8 cellular contexts compared by ENCODE assay signal in the genomic region with DNA sequence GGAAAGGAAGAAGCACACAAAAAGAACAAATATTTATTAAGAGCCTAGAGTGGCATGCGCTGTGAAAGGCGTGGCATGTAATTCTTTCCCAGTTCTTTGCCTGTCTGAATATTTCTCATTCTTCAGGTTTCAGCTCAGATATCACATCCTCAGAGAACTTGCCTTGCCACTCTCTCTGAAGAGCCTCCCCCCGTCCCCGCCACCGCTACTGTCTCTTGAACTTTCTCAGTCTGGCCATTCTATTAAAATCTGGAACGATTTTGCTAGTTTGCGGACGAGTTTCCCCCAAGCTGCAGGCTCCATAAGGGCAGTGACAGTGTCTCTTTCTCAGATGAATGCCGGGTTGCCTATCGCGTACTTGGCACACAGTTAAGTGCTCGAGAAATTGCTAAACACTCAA. TPM values are rescaled to one million over a fixed set of nuclear protein-coding genes. Genes with fewer than 3 reads are reported as not detected.
A peak's percentile ranks its signal among the peaks of the same experiment; 100 is the strongest.
DNase-seq lines count a peak whose midpoint lies in the region; ATAC-seq and TF ChIP-seq lines count a peak whose summit lies in the region.

No MANE protein-coding gene starts in this region.

- peak overlapping the region in 5 of 6 donors; percentile 69 to 98 (median 91) for H3K27ac Mint-ChIP-seq in naive B cell

- BruUV-seq in PC-9 (replicated peaks; lab: Mats Ljungman, UMichigan) = TSS peak; percentile 77

- 0 out of 2 replicates have a peak, but pooled peaks cover 4% of the 10 kb centered on the region for H3F3A ChIP-seq in PC-9 (ENCODE audit: insufficient read depth, low read depth)

- no peaks in the 10 kb centered on the region for H3K9me3 ChIP-seq in PC-9 (ENCODE audit: insufficient read depth, low read depth)
- H3K9me3 ChIP-seq in endocrine pancreas (ENCODE audit: control insufficient read depth, low read length) = no peaks in the 10 kb centered on the region

- in situ Hi-C loops in Caki2 (cut with HindIII; ENCODE audit: low pct_unique_long_range_greater_than_20kb, low sequenced_read_pairs) = no loop called here

- H3K4me3 ChIP-seq in PC-9 = peak overlapping the region; percentile 62
- peak overlapping the region; percentile 95 for H3K4me3 ChIP-seq in endocrine pancreas (ENCODE audit: control insufficient read depth, insufficient read depth, low read length)

- ATAC-seq in naive B cell (ENCODE audit: low read depth in 2 of 2) (no peak), HG02885 (IDR thresholded peaks at IDR 0.05; ENCODE audit: poor library complexity, unreplicated experiment) (no peak)

- peaks cover 20 to 28% (median 26%) of the 10 kb centered on the region in 3 donors for H3K27me3 Mint-ChIP-seq in naive B cell

- H3K4me1 Mint-ChIP-seq in naive B cell = peaks cover 13 to 24% (median 21%) of the 10 kb centered on the region in 3 donors

- peak overlapping the region; percentile 50 for H3K27ac ChIP-seq in PC-9

- no peak for TF ChIP-seq CTCF in PC-9 (conservative IDR thresholded peaks at IDR 0.05)

- H3K36me3 ChIP-seq in PC-9 (ENCODE audit: low read depth) (no peaks in the 10 kb centered on the region), endocrine pancreas (ENCODE audit: control insufficient read depth, insufficient read depth, low read length) (no peaks in the 10 kb centered on the region)

- no peaks in the 10 kb centered on the region for H3K9me2 ChIP-seq in PC-9 (ENCODE audit: insufficient read depth)

- no peaks in the 10 kb centered on the region for H3K27me3 ChIP-seq in PC-9 (ENCODE audit: insufficient read depth, low read depth)
- no peaks in the 10 kb centered on the region for H3K27me3 ChIP-seq in endocrine pancreas (ENCODE audit: control insufficient read depth, insufficient read depth, low read length)

- peak overlapping the region; percentile 96 for H3K4me2 ChIP-seq in PC-9

- DNase-seq in Caki2 (ENCODE audit: low read depth) = peak; percentile 6
- DNase-seq in PC-9 = peak in 1 of 2 experiments; percentile 38
- no peak for DNase-seq in naive B cell
- no peak for DNase-seq in RPMI8226
- no peak for DNase-seq in HUDEP-2 (lab: John Stamatoyannopoulos, UW; ENCODE audit: unreplicated experiment in 76 of 76)
- DNase-seq in cerebellar nuclear complex (lab: John Stamatoyannopoulos, UW) = no peak

- peak overlapping the region; percentile 90 to 95 (median 94) for H3K4me3 Mint-ChIP-seq in naive B cell

- intact Hi-C loops in PC-9 (cut with micrococcal nuclease; ENCODE audit: unreplicated experiment) = loop anchor here (5.0 to 10.0 kb wide), 2 partner anchors 36 to 79 kb away; no protein-coding TSS in a partner anchor

- CTCF ChIA-PET in PC-9 (lab: Charles Lee) = no interaction called here

- H3K4me1 ChIP-seq in PC-9 (replicated peaks; ENCODE audit: insufficient read depth) = peaks cover 18% of the 10 kb centered on the region
- H3K4me1 ChIP-seq in endocrine pancreas (ENCODE audit: control insufficient read depth, insufficient read depth, low read length) = peaks cover 7% of the 10 kb centered on the region

- no peaks in the 10 kb centered on the region for H4K20me1 ChIP-seq in PC-9 (ENCODE audit: insufficient read depth)

- H3K9ac ChIP-seq in endocrine pancreas (ENCODE audit: control insufficient read depth, insufficient read depth, low read length) = peak overlapping the region; percentile 50

- no peaks in the 10 kb centered on the region for H3K36me3 Mint-ChIP-seq in naive B cell

- H3K9me3 Mint-ChIP-seq in naive B cell = peaks cover 0 to 1% (median 0%) of the 10 kb centered on the region in 7 donors

- H3K79me2 ChIP-seq in PC-9 (ENCODE audit: low read depth) = peaks cover 25% of the 10 kb centered on the region

- H2AFZ ChIP-seq in PC-9 = peak overlapping the region; percentile 92

- POLR2A ChIA-PET in PC-9 (lab: Charles Lee; ENCODE audit: unreplicated experiment) = interaction anchor here (0.6 to 1.2 kb wide), 3 partner anchors 13 to 66 kb away, joined by 4 to 6 read pairs (median 4); no protein-coding TSS in a partner anchor

RNA-seq across cellular contexts. Expression of a gene that starts 0.8 kb away (rescaled TPM):
- 42.6 and 58.2 TPM in 2 replicates for total RNA-seq in Caki2 (2014; rRNA removed; shearing (Covaris generic); ENCODE audit: low replicate concordance)
- 33.8 and 39.9 TPM in 2 replicates for total RNA-seq in PC-9 (2021)
- polyA plus RNA-seq in naive B cell (ENCODE audit: low read depth in 6 of 6) = 10 to 100 TPM; 78.2 to 95.7 (median 89.4) TPM
